1 cellular context compared by ENCODE assay signal in the genomic region with DNA sequence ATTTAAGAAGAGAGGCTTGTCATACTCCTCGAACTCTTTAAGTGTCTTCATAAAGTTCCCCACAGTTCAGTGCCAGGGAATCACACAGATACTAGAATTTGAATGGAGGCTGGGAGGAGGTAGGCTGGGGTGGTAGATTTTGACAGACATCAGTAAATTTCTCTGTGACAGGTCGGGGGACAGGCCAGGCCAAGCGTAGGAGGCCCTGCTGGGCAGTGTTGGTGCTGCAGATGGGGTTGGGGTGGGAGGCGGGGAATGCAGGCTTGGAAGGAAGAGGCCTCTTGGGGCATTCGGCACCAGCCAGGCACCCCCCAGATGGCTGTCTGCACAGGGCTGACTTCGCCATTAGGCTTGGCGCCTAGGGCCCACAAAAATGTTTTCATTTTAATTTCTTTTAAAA.
TF ChIP-seq lines count a peak whose summit lies in the region.

No MANE protein-coding gene starts in this region.

TF ChIP-seq in GM12878, 131 proteins besides CTCF, POLR2A, EP300 and RAD21:
- TF ChIP-seq SREBF2 (IDR thresholded peaks at IDR 0.05; ENCODE audit: low read length) (no peak), CHD2 (IDR thresholded peaks at IDR 0.05; ENCODE audit: borderline replicate concordance, low read depth, low read length) (no peak), PAX5 (IDR thresholded peaks at IDR 0.05; ENCODE audit: borderline replicate concordance, low read depth, low read length) (no peak), CREM (IDR thresholded peaks at IDR 0.05; ENCODE audit: low read depth) (no peak), MTA2 (IDR thresholded peaks at IDR 0.05; ENCODE audit: low read depth) (no peak), TCF3 (IDR thresholded peaks at IDR 0.05; ENCODE audit: borderline replicate concordance, insufficient read depth, low read depth, low read length) (no peak), NFIC (IDR thresholded peaks at IDR 0.05; ENCODE audit: low read depth, low read length) (no peak), WRNIP1 (IDR thresholded peaks at IDR 0.05; ENCODE audit: borderline replicate concordance, low read depth, low read length) (no peak), MEF2A (IDR thresholded peaks at IDR 0.05; ENCODE audit: insufficient read depth, low read depth, low read length) (no peak), EGR1 (IDR thresholded peaks at IDR 0.05; ENCODE audit: borderline replicate concordance in 1 of 2, low read depth in 2 of 2, low read length in 2 of 2) (no peak), POLR2AphosphoS5 (IDR thresholded peaks at IDR 0.05; ENCODE audit: low read length) (no peak), YY1 (IDR thresholded peaks at IDR 0.05; ENCODE audit: low read depth, low read length) (no peak)
